8 cellular contexts compared by ENCODE assay signal in the genomic region with DNA sequence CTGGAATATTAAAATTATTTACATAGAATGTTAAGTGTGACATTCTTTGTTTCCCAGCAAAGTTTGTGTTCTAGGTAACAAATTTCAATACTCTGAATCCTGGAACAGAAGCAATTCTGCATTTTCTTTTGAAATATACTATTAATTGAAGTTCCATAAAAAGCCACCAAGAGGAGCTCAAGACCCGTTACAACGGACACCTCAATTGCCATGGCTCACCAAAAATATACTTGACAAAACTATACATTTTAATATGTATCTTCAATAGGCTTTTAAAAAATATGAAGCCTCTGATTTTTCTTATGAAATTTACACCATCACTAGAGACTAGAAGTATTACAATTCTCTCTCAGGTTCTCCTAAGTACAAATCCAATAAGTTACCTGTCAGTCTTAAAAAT.
DNase-seq lines count a peak whose midpoint lies in the region; ATAC-seq and TF ChIP-seq lines count a peak whose summit lies in the region.

No MANE protein-coding gene starts in this region.

- POLR2A ChIA-PET in HEK293T (lab: Yijun Ruan, JAX): no interaction called here

- H3K4me3 ChIP-seq in WI38 (ENCODE audit: low read depth, low read length): no peak overlapping the region

- TF ChIP-seq CTCF in C4-2B (conservative IDR thresholded peaks at IDR 0.05): peak; percentile 54
- peak; percentile 21; the same call in 1 of the 2 replicates for TF ChIP-seq CTCF in WI38 (IDR thresholded peaks at IDR 0.05; ENCODE audit: low read depth, low read length)

- H3K27ac ChIP-seq in C4-2B (no peak overlapping the region), substantia nigra (ENCODE audit: low read depth, low read length, poor library complexity, severe bottlenecking) (no peak overlapping the region)

- DNase-seq in HEK293T (ENCODE audit: extremely low spot score) (peak; percentile 32), left lobe of liver (ENCODE audit: low spot score) (no peak), substantia nigra (lab: John Stamatoyannopoulos, UW) (no peak), NCI-H526 treated with DMSO at 0.1 percent for 48 hours (lab: John Stamatoyannopoulos, UW) (no peak), GM19240 (ENCODE audit: insufficient read length, low spot score) (no peak)

- ATAC-seq in left lobe of liver: peak; percentile 43
- no peak for ATAC-seq in GM18517 (IDR thresholded peaks at IDR 0.05; ENCODE audit: unreplicated experiment)

- CTCF ChIA-PET in HEK293T (lab: Yijun Ruan, JAX): interaction anchor here (0.6 to 1.1 kb wide), 5 partner anchors 35 to 240 kb away, joined by 3 to 4 read pairs (median 4); no protein-coding TSS in a partner anchor

TF ChIP-seq in HEK293T, 16 proteins besides CTCF, POLR2A, EP300 and RAD21:
- no peak for TF ChIP-seq TARDBP (IDR thresholded peaks at IDR 0.05)
- TF ChIP-seq ZNF384 (IDR thresholded peaks at IDR 0.05): no peak
- TF ChIP-seq, protein P1, sequence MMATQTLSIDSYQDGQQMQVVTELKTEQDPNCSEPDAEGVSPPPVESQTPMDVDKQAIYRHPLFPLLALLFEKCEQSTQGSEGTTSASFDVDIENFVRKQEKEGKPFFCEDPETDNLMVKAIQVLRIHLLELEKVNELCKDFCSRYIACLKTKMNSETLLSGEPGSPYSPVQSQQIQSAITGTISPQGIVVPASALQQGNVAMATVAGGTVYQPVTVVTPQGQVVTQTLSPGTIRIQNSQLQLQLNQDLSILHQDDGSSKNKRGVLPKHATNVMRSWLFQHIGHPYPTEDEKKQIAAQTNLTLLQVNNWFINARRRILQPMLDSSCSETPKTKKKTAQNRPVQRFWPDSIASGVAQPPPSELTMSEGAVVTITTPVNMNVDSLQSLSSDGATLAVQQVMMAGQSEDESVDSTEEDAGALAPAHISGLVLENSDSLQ (IDR thresholded peaks at IDR 0.05): no peak
- no peak for TF ChIP-seq FOXM1 (IDR thresholded peaks at IDR 0.05; ENCODE audit: borderline replicate concordance)
- TF ChIP-seq L3MBTL2 (conservative IDR thresholded peaks at IDR 0.05): no peak
- TF ChIP-seq BHLHE40 (IDR thresholded peaks at IDR 0.05; ENCODE audit: borderline replicate concordance): no peak
- no peak for TF ChIP-seq NFRKB (IDR thresholded peaks at IDR 0.05)
- TF ChIP-seq FOXA1 (IDR thresholded peaks at IDR 0.05): no peak
- TF ChIP-seq SUZ12 (IDR thresholded peaks at IDR 0.05): no peak
- TF ChIP-seq LEF1 (IDR thresholded peaks at IDR 0.05; ENCODE audit: borderline replicate concordance): no peak
- TF ChIP-seq FOXK2 (IDR thresholded peaks at IDR 0.05): no peak
- TF ChIP-seq ARNT (IDR thresholded peaks at IDR 0.05): no peak
- TF ChIP-seq HDGF (IDR thresholded peaks at IDR 0.05; ENCODE audit: borderline replicate concordance): no peak
- TF ChIP-seq CTBP1 (IDR thresholded peaks at IDR 0.05; ENCODE audit: borderline replicate concordance): no peak
- TF ChIP-seq SP1 (IDR thresholded peaks at IDR 0.05): no peak
- no peak for TF ChIP-seq ELF4 (IDR thresholded peaks at IDR 0.05)
